Comparison of ENCODE assay signal across 6 cellular contexts in genomic region chr19:1214299-1214861, GRCh38. TPM values are rescaled to one million over a fixed set of nuclear protein-coding genes. Genes with fewer than 3 reads are reported as not detected.
DNase-seq lines count a peak whose midpoint lies in the region; ATAC-seq and TF ChIP-seq lines count a peak whose summit lies in the region.

No MANE protein-coding gene starts in this region.

- no peaks in the 10 kb centered on the region for H3K9me2 ChIP-seq in PC-3 (replicated peaks; ENCODE audit: low read length)

- peaks cover 0 to 18% (median 7%) of the 10 kb centered on the region in 5 donors for H3K36me3 ChIP-seq in subcutaneous abdominal adipose tissue (ENCODE audit: control insufficient read depth in 5 of 5, insufficient read depth in 5 of 5, low read length in 5 of 5)
- H3K36me3 ChIP-seq in PC-3 (ENCODE audit: low read depth, low read length), result no peaks in the 10 kb centered on the region

- peak overlapping the region in 2 of 5 donors; percentile 12 to 36 for H3K4me3 ChIP-seq in subcutaneous abdominal adipose tissue (ENCODE audit: low read depth in 1 of 5, low read length in 5 of 5)
- no peak overlapping the region for H3K4me3 ChIP-seq in PC-3 (ENCODE audit: low read length)

- no TSS peak for BruUV-seq in PC-3 (replicated peaks; lab: Mats Ljungman, UMichigan)

- no peaks in the 10 kb centered on the region for H3K27me3 Mint-ChIP-seq in activated CD8-positive, alpha-beta T cell treated with anti-CD3 and anti-CD28 coated beads for 36 hours
- H3K27me3 Mint-ChIP-seq in glutamatergic neuron (ENCODE audit: unreplicated experiment), result peaks cover 17% of the 10 kb centered on the region

- no peak for DNase-seq in activated CD8-positive, alpha-beta T cell treated with anti-CD3 and anti-CD28 coated beads for 36 hours
- peak; percentile 28 for DNase-seq in glutamatergic neuron
- no peak for DNase-seq in PC-3
- no peak for DNase-seq in SKM-1 (lab: John Stamatoyannopoulos, UW; ENCODE audit: unreplicated experiment)

- POLR2A ChIA-PET in activated CD8-positive, alpha-beta T cell treated with anti-CD3 and anti-CD28 coated beads for 36 hours (lab: Charles Lee), result interaction anchor here (0.9 to 1.3 kb wide), 4 partner anchors 24 to 134 kb away, joined by 3 to 4 read pairs (median 3); no protein-coding TSS in a partner anchor
- POLR2A ChIA-PET in PC-3 (lab: Charles Lee; ENCODE audit: unreplicated experiment), result no interaction called here

- peaks cover 26% of the 10 kb centered on the region for H3K4me1 Mint-ChIP-seq in activated CD8-positive, alpha-beta T cell treated with anti-CD3 and anti-CD28 coated beads for 36 hours (ENCODE audit: low read depth)
- peaks cover 32% of the 10 kb centered on the region for H3K4me1 Mint-ChIP-seq in glutamatergic neuron (ENCODE audit: low read depth, unreplicated experiment)

- H3K9me3 ChIP-seq in subcutaneous abdominal adipose tissue (ENCODE audit: control insufficient read depth in 5 of 5, low read length in 5 of 5), result no peaks in the 10 kb centered on the region
- no peaks in the 10 kb centered on the region for H3K9me3 ChIP-seq in PC-3 (ENCODE audit: low read length)

- 0 out of 2 replicates have a peak, but pooled peaks cover 2% of the 10 kb centered on the region for H4K20me1 ChIP-seq in PC-3 (ENCODE audit: low read length)

- H3K9ac ChIP-seq in subcutaneous abdominal adipose tissue (ENCODE audit: low read length in 5 of 5) (peak overlapping the region; percentile 35 to 71 (median 50)), PC-3 (ENCODE audit: low read length) (no peak overlapping the region)

- H3K27ac Mint-ChIP-seq in activated CD8-positive, alpha-beta T cell treated with anti-CD3 and anti-CD28 coated beads for 36 hours, result peak overlapping the region; percentile 90
- H3K27ac Mint-ChIP-seq in glutamatergic neuron (ENCODE audit: unreplicated experiment), result peak overlapping the region; percentile 95

- no peak for ATAC-seq in activated CD8-positive, alpha-beta T cell treated with anti-CD3 and anti-CD28 coated beads for 36 hours
- ATAC-seq in HG03095 (IDR thresholded peaks at IDR 0.05; ENCODE audit: unreplicated experiment), result no peak
- ATAC-seq in PC-3, result no peak

- H2AFZ ChIP-seq in PC-3 (ENCODE audit: low read length), result no peak overlapping the region

- no peaks in the 10 kb centered on the region for H3F3A ChIP-seq in PC-3 (ENCODE audit: low read length, unreplicated experiment)

- no peak overlapping the region for H3K4me2 ChIP-seq in PC-3 (ENCODE audit: low read length)

- CTCF ChIA-PET in activated CD8-positive, alpha-beta T cell treated with anti-CD3 and anti-CD28 coated beads for 36 hours (lab: Charles Lee), result interaction anchor here (0.6 to 1.4 kb wide), 3 partner anchors 8 to 101 kb away, joined by 3 to 7 read pairs (median 4); no protein-coding TSS in a partner anchor
- CTCF ChIA-PET in PC-3 (lab: Charles Lee), result no interaction called here

- intact Hi-C loops in activated CD8-positive, alpha-beta T cell treated with anti-CD3 and anti-CD28 coated beads for 36 hours (cut with micrococcal nuclease), result no loop called here
- intact Hi-C loops in PC-3 (cut with micrococcal nuclease), result no loop called here

- TF ChIP-seq CTCF in activated CD8-positive, alpha-beta T cell treated with anti-CD3 and anti-CD28 coated beads for 36 hours (IDR thresholded peaks at IDR 0.05), result no peak
- no peak for TF ChIP-seq CTCF in glutamatergic neuron (IDR thresholded peaks at IDR 0.05; ENCODE audit: partially characterized antibody, unreplicated experiment)
- no peak for TF ChIP-seq CTCF in PC-3 (conservative IDR thresholded peaks at IDR 0.05; ENCODE audit: low read depth, low read length)

- H3K4me3 Mint-ChIP-seq in activated CD8-positive, alpha-beta T cell treated with anti-CD3 and anti-CD28 coated beads for 36 hours, result no peak overlapping the region
- peak overlapping the region; percentile 77 for H3K4me3 Mint-ChIP-seq in glutamatergic neuron (ENCODE audit: unreplicated experiment)

- H3K27ac ChIP-seq in subcutaneous abdominal adipose tissue (ENCODE audit: low read depth, low read length), result peak overlapping the region; percentile 86
- no peak overlapping the region for H3K27ac ChIP-seq in PC-3 (ENCODE audit: low read length)

- H3K36me3 Mint-ChIP-seq in activated CD8-positive, alpha-beta T cell treated with anti-CD3 and anti-CD28 coated beads for 36 hours (ENCODE audit: low read depth), result peaks cover 10% of the 10 kb centered on the region
- no peaks in the 10 kb centered on the region for H3K36me3 Mint-ChIP-seq in glutamatergic neuron (ENCODE audit: unreplicated experiment)

- H3K79me2 ChIP-seq in PC-3 (ENCODE audit: low read length), result peaks cover 89% of the 10 kb centered on the region

- H3K9me3 Mint-ChIP-seq in activated CD8-positive, alpha-beta T cell treated with anti-CD3 and anti-CD28 coated beads for 36 hours, result no peaks in the 10 kb centered on the region
- peaks cover 16% of the 10 kb centered on the region for H3K9me3 Mint-ChIP-seq in glutamatergic neuron (ENCODE audit: unreplicated experiment)

- no peaks in the 10 kb centered on the region for H3K27me3 ChIP-seq in subcutaneous abdominal adipose tissue (ENCODE audit: control insufficient read depth in 5 of 5, insufficient read depth in 4 of 5, low read length in 5 of 5)
- no peaks in the 10 kb centered on the region for H3K27me3 ChIP-seq in PC-3 (ENCODE audit: low read length)

- H3K4me1 ChIP-seq in subcutaneous abdominal adipose tissue (ENCODE audit: control insufficient read depth in 5 of 5, insufficient read depth in 5 of 5, low read length in 5 of 5), result peaks cover 13 to 81% (median 56%) of the 10 kb centered on the region in 5 donors
- peaks cover 25% of the 10 kb centered on the region for H3K4me1 ChIP-seq in PC-3 (ENCODE audit: insufficient read depth, low read length)

RNA-seq across cellular contexts. Expression of gene STK11, which starts 8.8 kb away (rescaled TPM):
- total RNA-seq in activated CD8-positive, alpha-beta T cell treated with anti-CD3 and anti-CD28 coated beads for 36 hours, result 10 to 100 TPM; 55.1 to 58.0 TPM
- total RNA-seq in glutamatergic neuron (ENCODE audit: unreplicated experiment) (48.2 TPM), PC-3 (2014; rRNA removed) (82.4 and 93.0 TPM in 2 replicates)

RNA-seq across cellular contexts. Expression of gene CBARP, which starts 23.4 kb away (rescaled TPM):
- under 1 TPM; 0.49 to 0.86 TPM for total RNA-seq in activated CD8-positive, alpha-beta T cell treated with anti-CD3 and anti-CD28 coated beads for 36 hours
- total RNA-seq in glutamatergic neuron (ENCODE audit: unreplicated experiment), result 74.7 TPM
- total RNA-seq in PC-3 (2014; rRNA removed), result 3.3 and 6.3 TPM in 2 replicates

RNA-seq across cellular contexts. Expression of gene ATP5F1D, which starts 27.2 kb away (rescaled TPM):
- 100 to 1,000 TPM; 186 to 199 TPM for total RNA-seq in activated CD8-positive, alpha-beta T cell treated with anti-CD3 and anti-CD28 coated beads for 36 hours
- 129 TPM for total RNA-seq in glutamatergic neuron (ENCODE audit: unreplicated experiment)
- total RNA-seq in PC-3 (2014; rRNA removed), result 102 and 187 TPM in 2 replicates

RNA-seq across cellular contexts. Expression of gene MIDN, which starts 34.0 kb away (rescaled TPM):
- total RNA-seq in activated CD8-positive, alpha-beta T cell treated with anti-CD3 and anti-CD28 coated beads for 36 hours, result 10 to 100 TPM; 41.1 to 43.9 TPM
- total RNA-seq in glutamatergic neuron (ENCODE audit: unreplicated experiment) (325 TPM), PC-3 (2014; rRNA removed) (17.3 and 41.8 TPM in 2 replicates)

RNA-seq across cellular contexts. Expression of gene SBNO2, which starts 40.3 kb away (rescaled TPM):
- total RNA-seq in activated CD8-positive, alpha-beta T cell treated with anti-CD3 and anti-CD28 coated beads for 36 hours, result 10 to 100 TPM; 41.7 to 42.0 TPM
- total RNA-seq in glutamatergic neuron (ENCODE audit: unreplicated experiment), result 65.5 TPM
- 62.4 and 75.0 TPM in 2 replicates for total RNA-seq in PC-3 (2014; rRNA removed)

Comparison
In these comparisons a context has a peak if more than half of its experiments do, and no peak if none do; other contexts are left out.
1. RNA of gene CBARP, which starts 23.4 kb away (total RNA-seq): 74.7 TPM in glutamatergic neuron (single experiment); 3.3 to 6.3 TPM in PC-3 and 0.49 to 0.86 TPM in activated CD8-positive, alpha-beta T cell treated with anti-CD3 and anti-CD28 coated beads for 36 hours; every median in the first group is over 10 times any median in the second.